ENCODE assay signal across 13 cellular contexts in genomic region chr17:82339634-82340580, GRCh38. TPM values are rescaled to one million over a fixed set of nuclear protein-coding genes. Genes with fewer than 3 reads are reported as not detected.
DNase-seq lines count a peak whose midpoint lies in the region; ATAC-seq and TF ChIP-seq lines count a peak whose summit lies in the region.
"Had no signal": no experiment of that assay in that cellular context is flagged by ENCODE, and none has a peak within 500 bp of the region (broad histone marks: within the 10 kb centered on the region; RNA-seq: fewer than 3 reads in every experiment).

No MANE protein-coding gene starts in this region.

- intact Hi-C loops in Right ventricle myocardium superior (cut with DNase I), result no loop called here

- DNase-seq in Right ventricle myocardium superior (peak; percentile 45), skeletal muscle cell (ENCODE audit: low read depth) (no peak), HCEC 1CT (no peak), NCI-H1417 treated with DMSO at 0.1 percent for 48 hours (lab: John Stamatoyannopoulos, UW) (no peak), mesenteric fat pad (ENCODE audit: low spot score) (no peak)
- DNase-seq: activated CD4-positive, alpha-beta memory T cell treated with anti-CD3 and anti-CD28 coated beads, Interleukin-2, amount 10 ng/mL, durations not matched to agents 7 days and 5 days; DMS 273 treated with DMSO at 0.1 percent for 48 hours; NCI-H2107; nephron progenitor cell had no signal

- ATAC-seq in SK-N-SH treated with all-trans-retinoic acid at 6 μM for 48 hours (peak; percentile 57; the same call in 2 of the 3 replicates), Right ventricle myocardium superior (ENCODE audit: poor library complexity) (no peak), GM18867 (IDR thresholded peaks at IDR 0.05; ENCODE audit: unreplicated experiment) (no peak)

- H3K4me3 ChIP-seq in skeletal muscle cell (ENCODE audit: low read depth, low read length), result peak overlapping the region; percentile 2

- peak overlapping the region; percentile 17; the same call in 1 of the 2 replicates for H3K27ac ChIP-seq in C4-2B

- no peak for TF ChIP-seq CTCF in C4-2B (conservative IDR thresholded peaks at IDR 0.05)

TF ChIP-seq in SK-N-SH treated with all-trans-retinoic acid at 6 μM for 48 hours, 23 proteins besides CTCF, POLR2A, EP300 and RAD21:
- TF ChIP-seq BACH2 (CRISPR knock-in tag; IDR thresholded peaks at IDR 0.05; ENCODE audit: borderline replicate concordance) (no peak), ZNF70 (CRISPR knock-in tag; IDR thresholded peaks at IDR 0.05) (no peak), GLIS3 (CRISPR knock-in tag; IDR thresholded peaks at IDR 0.05) (no peak), RARB (CRISPR knock-in tag; IDR thresholded peaks at IDR 0.05) (no peak), ZFP3 (CRISPR knock-in tag; IDR thresholded peaks at IDR 0.05) (no peak), ZC3H10 (CRISPR knock-in tag; IDR thresholded peaks at IDR 0.05) (no peak), ISL1 (CRISPR knock-in tag; IDR thresholded peaks at IDR 0.05) (no peak), PPARA (CRISPR knock-in tag; IDR thresholded peaks at IDR 0.05; ENCODE audit: borderline replicate concordance) (no peak), ZNF8 (CRISPR knock-in tag; IDR thresholded peaks at IDR 0.05) (no peak), OSR1 (CRISPR knock-in tag; IDR thresholded peaks at IDR 0.05) (no peak), SNAI2 (CRISPR knock-in tag; IDR thresholded peaks at IDR 0.05) (no peak), ZFP30 (CRISPR knock-in tag; IDR thresholded peaks at IDR 0.05) (no peak), ZNF565 (CRISPR knock-in tag; conservative IDR thresholded peaks at IDR 0.05; ENCODE audit: low read depth) (no peak), CSDC2 (CRISPR knock-in tag; IDR thresholded peaks at IDR 0.05) (no peak), CREB5 (CRISPR knock-in tag; IDR thresholded peaks at IDR 0.05; ENCODE audit: low read depth) (no peak), TCF4 (CRISPR knock-in tag; IDR thresholded peaks at IDR 0.05; ENCODE audit: borderline replicate concordance) (no peak)
- TF ChIP-seq, protein P1, sequence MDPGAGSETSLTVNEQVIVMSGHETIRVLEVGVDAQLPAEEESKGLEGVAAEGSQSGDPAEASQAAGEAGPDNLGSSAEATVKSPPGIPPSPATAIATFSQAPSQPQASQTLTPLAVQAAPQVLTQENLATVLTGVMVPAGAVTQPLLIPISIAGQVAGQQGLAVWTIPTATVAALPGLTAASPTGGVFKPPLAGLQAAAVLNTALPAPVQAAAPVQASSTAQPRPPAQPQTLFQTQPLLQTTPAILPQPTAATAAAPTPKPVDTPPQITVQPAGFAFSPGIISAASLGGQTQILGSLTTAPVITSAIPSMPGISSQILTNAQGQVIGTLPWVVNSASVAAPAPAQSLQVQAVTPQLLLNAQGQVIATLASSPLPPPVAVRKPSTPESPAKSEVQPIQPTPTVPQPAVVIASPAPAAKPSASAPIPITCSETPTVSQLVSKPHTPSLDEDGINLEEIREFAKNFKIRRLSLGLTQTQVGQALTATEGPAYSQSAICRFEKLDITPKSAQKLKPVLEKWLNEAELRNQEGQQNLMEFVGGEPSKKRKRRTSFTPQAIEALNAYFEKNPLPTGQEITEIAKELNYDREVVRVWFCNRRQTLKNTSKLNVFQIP (CRISPR knock-in tag; IDR thresholded peaks at IDR 0.05; ENCODE audit: borderline replicate concordance, low read depth), result no peak
- TF ChIP-seq, protein P2, sequence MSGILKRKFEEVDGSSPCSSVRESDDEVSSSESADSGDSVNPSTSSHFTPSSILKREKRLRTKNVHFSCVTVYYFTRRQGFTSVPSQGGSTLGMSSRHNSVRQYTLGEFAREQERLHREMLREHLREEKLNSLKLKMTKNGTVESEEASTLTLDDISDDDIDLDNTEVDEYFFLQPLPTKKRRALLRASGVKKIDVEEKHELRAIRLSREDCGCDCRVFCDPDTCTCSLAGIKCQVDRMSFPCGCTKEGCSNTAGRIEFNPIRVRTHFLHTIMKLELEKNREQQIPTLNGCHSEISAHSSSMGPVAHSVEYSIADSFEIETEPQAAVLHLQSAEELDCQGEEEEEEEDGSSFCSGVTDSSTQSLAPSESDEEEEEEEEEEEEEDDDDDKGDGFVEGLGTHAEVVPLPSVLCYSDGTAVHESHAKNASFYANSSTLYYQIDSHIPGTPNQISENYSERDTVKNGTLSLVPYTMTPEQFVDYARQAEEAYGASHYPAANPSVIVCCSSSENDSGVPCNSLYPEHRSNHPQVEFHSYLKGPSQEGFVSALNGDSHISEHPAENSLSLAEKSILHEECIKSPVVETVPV (CRISPR knock-in tag; IDR thresholded peaks at IDR 0.05), result no peak
- TF ChIP-seq, protein P3, sequence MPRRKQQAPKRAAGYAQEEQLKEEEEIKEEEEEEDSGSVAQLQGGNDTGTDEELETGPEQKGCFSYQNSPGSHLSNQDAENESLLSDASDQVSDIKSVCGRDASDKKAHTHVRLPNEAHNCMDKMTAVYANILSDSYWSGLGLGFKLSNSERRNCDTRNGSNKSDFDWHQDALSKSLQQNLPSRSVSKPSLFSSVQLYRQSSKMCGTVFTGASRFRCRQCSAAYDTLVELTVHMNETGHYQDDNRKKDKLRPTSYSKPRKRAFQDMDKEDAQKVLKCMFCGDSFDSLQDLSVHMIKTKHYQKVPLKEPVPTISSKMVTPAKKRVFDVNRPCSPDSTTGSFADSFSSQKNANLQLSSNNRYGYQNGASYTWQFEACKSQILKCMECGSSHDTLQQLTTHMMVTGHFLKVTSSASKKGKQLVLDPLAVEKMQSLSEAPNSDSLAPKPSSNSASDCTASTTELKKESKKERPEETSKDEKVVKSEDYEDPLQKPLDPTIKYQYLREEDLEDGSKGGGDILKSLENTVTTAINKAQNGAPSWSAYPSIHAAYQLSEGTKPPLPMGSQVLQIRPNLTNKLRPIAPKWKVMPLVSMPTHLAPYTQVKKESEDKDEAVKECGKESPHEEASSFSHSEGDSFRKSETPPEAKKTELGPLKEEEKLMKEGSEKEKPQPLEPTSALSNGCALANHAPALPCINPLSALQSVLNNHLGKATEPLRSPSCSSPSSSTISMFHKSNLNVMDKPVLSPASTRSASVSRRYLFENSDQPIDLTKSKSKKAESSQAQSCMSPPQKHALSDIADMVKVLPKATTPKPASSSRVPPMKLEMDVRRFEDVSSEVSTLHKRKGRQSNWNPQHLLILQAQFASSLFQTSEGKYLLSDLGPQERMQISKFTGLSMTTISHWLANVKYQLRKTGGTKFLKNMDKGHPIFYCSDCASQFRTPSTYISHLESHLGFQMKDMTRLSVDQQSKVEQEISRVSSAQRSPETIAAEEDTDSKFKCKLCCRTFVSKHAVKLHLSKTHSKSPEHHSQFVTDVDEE (CRISPR knock-in tag; IDR thresholded peaks at IDR 0.05), result no peak
- TF ChIP-seq, protein P4, sequence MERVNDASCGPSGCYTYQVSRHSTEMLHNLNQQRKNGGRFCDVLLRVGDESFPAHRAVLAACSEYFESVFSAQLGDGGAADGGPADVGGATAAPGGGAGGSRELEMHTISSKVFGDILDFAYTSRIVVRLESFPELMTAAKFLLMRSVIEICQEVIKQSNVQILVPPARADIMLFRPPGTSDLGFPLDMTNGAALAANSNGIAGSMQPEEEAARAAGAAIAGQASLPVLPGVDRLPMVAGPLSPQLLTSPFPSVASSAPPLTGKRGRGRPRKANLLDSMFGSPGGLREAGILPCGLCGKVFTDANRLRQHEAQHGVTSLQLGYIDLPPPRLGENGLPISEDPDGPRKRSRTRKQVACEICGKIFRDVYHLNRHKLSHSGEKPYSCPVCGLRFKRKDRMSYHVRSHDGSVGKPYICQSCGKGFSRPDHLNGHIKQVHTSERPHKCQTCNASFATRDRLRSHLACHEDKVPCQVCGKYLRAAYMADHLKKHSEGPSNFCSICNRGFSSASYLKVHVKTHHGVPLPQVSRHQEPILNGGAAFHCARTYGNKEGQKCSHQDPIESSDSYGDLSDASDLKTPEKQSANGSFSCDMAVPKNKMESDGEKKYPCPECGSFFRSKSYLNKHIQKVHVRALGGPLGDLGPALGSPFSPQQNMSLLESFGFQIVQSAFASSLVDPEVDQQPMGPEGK (CRISPR knock-in tag; IDR thresholded peaks at IDR 0.05; ENCODE audit: borderline replicate concordance), result no peak

RNA-seq across cellular contexts. Expression of gene SECTM1, which starts 6.3 kb away (rescaled TPM):
- total RNA-seq in Right ventricle myocardium superior, result 4.3 TPM
- total RNA-seq in mesenteric fat pad, result 14.6 TPM

RNA-seq across cellular contexts. Expression of gene TEX19, which starts 19.1 kb away (rescaled TPM):
- total RNA-seq in Right ventricle myocardium superior, result not detected
- not detected for total RNA-seq in mesenteric fat pad
- total RNA-seq: activated CD4-positive, alpha-beta memory T cell treated with anti-CD3 and anti-CD28 coated beads, Interleukin-2, amount 10 ng/mL, durations not matched to agents 7 days and 5 days; glomerular endothelial cell had no signal

RNA-seq across cellular contexts. Expression of gene CD7, which starts 22.5 kb away (rescaled TPM):
- total RNA-seq in Right ventricle myocardium superior, result 0.75 TPM
- 3.2 TPM for total RNA-seq in mesenteric fat pad
- total RNA-seq: glomerular endothelial cell had no signal

RNA-seq across cellular contexts. Expression of gene UTS2R, which starts 31.7 kb away (rescaled TPM):
- total RNA-seq in Right ventricle myocardium superior (0.81 TPM), mesenteric fat pad (not detected)
- total RNA-seq: activated CD4-positive, alpha-beta memory T cell treated with anti-CD3 and anti-CD28 coated beads, Interleukin-2, amount 10 ng/mL, durations not matched to agents 7 days and 5 days; glomerular endothelial cell had no signal
